In the genomic region with DNA sequence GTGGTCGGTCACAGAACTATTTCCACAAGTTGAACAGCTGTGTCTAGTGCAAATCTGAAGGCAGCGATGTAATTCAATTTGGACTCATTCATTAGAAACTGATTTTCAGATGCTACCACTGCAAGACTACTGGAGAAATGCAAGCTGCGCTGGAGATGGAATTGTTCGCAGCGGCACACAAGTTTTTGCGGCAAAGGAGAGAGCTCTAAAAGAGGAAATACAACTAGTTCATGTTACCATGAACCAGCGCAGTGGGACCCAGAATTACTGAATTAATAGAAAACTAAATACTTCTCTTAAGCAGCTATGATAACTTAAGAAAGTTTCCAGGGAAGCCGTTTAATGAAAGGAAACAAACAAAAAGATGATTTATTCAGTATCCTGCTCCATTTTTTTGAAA, we compare ENCODE assay signal across 9 cellular contexts. TPM values are rescaled to one million over a fixed set of nuclear protein-coding genes. Genes with fewer than 3 reads are reported as not detected.
A peak's percentile ranks its signal among the peaks of the same experiment; 100 is the strongest.
DNase-seq lines count a peak whose midpoint lies in the region; ATAC-seq, FAIRE-seq and TF ChIP-seq lines count a peak whose summit lies in the region.
"Had no signal": no experiment of that assay in that cellular context is flagged by ENCODE, and none has a peak within 500 bp of the region (broad histone marks: within the 10 kb centered on the region; RNA-seq: fewer than 3 reads in every experiment).

No MANE protein-coding gene starts in this region.

- H2AFZ ChIP-seq in PC-3 (ENCODE audit: low read length), result no peak overlapping the region

- intact Hi-C loops in PC-3 (cut with micrococcal nuclease) (loop anchor here (5.0 kb wide), 1 partner anchor 41 kb away; no protein-coding TSS in a partner anchor), esophagus muscularis mucosa (cut with DNase I) (loop anchor here (5.0 kb wide), 1 partner anchor 106 kb away; no protein-coding TSS in a partner anchor), psoas muscle (cut with DNase I) (loop anchor here in 1 of 2 donors (2.0 to 10.0 kb wide), 4 partner anchors 51 to 354 kb away; no protein-coding TSS in a partner anchor)

- no peaks in the 10 kb centered on the region for H3K36me3 ChIP-seq in PC-3 (ENCODE audit: low read depth, low read length)
- no peaks in the 10 kb centered on the region for H3K36me3 ChIP-seq in esophagus muscularis mucosa
- H3K36me3 ChIP-seq in psoas muscle (ENCODE audit: insufficient read depth in 1 of 2, low read depth in 1 of 2), result no peaks in the 10 kb centered on the region

- no peaks in the 10 kb centered on the region for H3K9me2 ChIP-seq in PC-3 (replicated peaks; ENCODE audit: low read length)

- CTCF ChIA-PET in PC-3 (lab: Charles Lee), result no interaction called here

- H3K9me3 ChIP-seq in PC-3 (ENCODE audit: low read length), result no peaks in the 10 kb centered on the region
- H3K9me3 ChIP-seq in esophagus muscularis mucosa, result no peaks in the 10 kb centered on the region
- H3K9me3 ChIP-seq in psoas muscle, result no peaks in the 10 kb centered on the region

- H3K27me3 ChIP-seq in PC-3 (ENCODE audit: low read length) (no peaks in the 10 kb centered on the region), esophagus muscularis mucosa (no peaks in the 10 kb centered on the region), psoas muscle (ENCODE audit: insufficient read depth in 3 of 3, low read length in 2 of 3) (no peaks in the 10 kb centered on the region)

- TF ChIP-seq POLR2A in GM12892 (IDR thresholded peaks at IDR 0.05; ENCODE audit: low read depth, low read length) (no peak), esophagus muscularis mucosa (IDR thresholded peaks at IDR 0.05; ENCODE audit: low read depth) (no peak)

- no peak for TF ChIP-seq CTCF in PC-3 (conservative IDR thresholded peaks at IDR 0.05; ENCODE audit: low read depth, low read length)
- TF ChIP-seq CTCF in esophagus muscularis mucosa (IDR thresholded peaks at IDR 0.05), result no peak
- TF ChIP-seq CTCF in psoas muscle (IDR thresholded peaks at IDR 0.05), result no peak

- peaks cover 49% of the 10 kb centered on the region for H4K20me1 ChIP-seq in PC-3 (ENCODE audit: low read length)

- peaks cover 62% of the 10 kb centered on the region for H3K79me2 ChIP-seq in PC-3 (ENCODE audit: low read length)

- TSS peak; percentile 49 for BruUV-seq in PC-3 (replicated peaks; lab: Mats Ljungman, UMichigan)

- POLR2A ChIA-PET in PC-3 (lab: Charles Lee; ENCODE audit: unreplicated experiment), result no interaction called here

- H3K4me3 ChIP-seq in PC-3 (ENCODE audit: low read length) (peak overlapping the region; percentile 91), esophagus muscularis mucosa (peak overlapping the region; percentile 72 to 91 (median 87)), psoas muscle (peak overlapping the region; percentile 90)

- peak; percentile 77 for FAIRE-seq in GM12892 (lab: Jason Lieb, UNC)

- H3K9ac ChIP-seq in PC-3 (ENCODE audit: low read length), result peak overlapping the region; percentile 62

- TF ChIP-seq EP300 in esophagus muscularis mucosa (IDR thresholded peaks at IDR 0.05), result no peak

- 4% methylated on average over 8 of the region's 8 CpGs for WGBS in esophagus muscularis mucosa
- 6 to 22% (median 8%) methylated on average over 8 of the region's 8 CpGs for WGBS in psoas muscle, 3 donors

- peak overlapping the region; percentile 92 for H3K4me2 ChIP-seq in PC-3 (ENCODE audit: low read length)

- DNase-seq in GM12892 (ENCODE audit: insufficient read length) (no peak), PC-3 (no peak), esophagus muscularis mucosa (ENCODE audit: extremely low spot score) (no peak), psoas muscle (no peak), HK-2 (ENCODE audit: unreplicated experiment) (no peak)
- DNase-seq in stimulated activated CD4-positive, alpha-beta T cell treated with anti-CD3 and anti-CD28 coated beads, Interleukin-2, amount 100 ng/mL, for 48 hours, result no peak
- DNase-seq: NCI-H2227 treated with DMSO at 0.1 percent for 48 hours had no signal

- no peaks in the 10 kb centered on the region for H3F3A ChIP-seq in PC-3 (ENCODE audit: low read length, unreplicated experiment)

- H3K27ac ChIP-seq in PC-3 (ENCODE audit: low read length) (no peak overlapping the region), esophagus muscularis mucosa (replicated peaks in 1 of 4) (no peak overlapping the region), psoas muscle (no peak overlapping the region)

- ATAC-seq in PC-3 (no peak), psoas muscle (no peak), HG02588 (IDR thresholded peaks at IDR 0.05; ENCODE audit: unreplicated experiment) (no peak), HG03378 (IDR thresholded peaks at IDR 0.05; ENCODE audit: unreplicated experiment) (no peak)

- H3K4me1 ChIP-seq in PC-3 (ENCODE audit: insufficient read depth, low read length) (peaks cover 17% of the 10 kb centered on the region), esophagus muscularis mucosa (peaks cover 52 to 62% (median 60%) of the 10 kb centered on the region in 4 donors), psoas muscle (peaks cover 51% of the 10 kb centered on the region)

RNA-seq across cellular contexts. Expression of a gene that starts 1.9 kb away (rescaled TPM):
- 17.0 TPM for polyA plus RNA-seq in GM12892 (2012; ENCODE audit: missing spikeins)
- total RNA-seq in PC-3 (2014; rRNA removed), result 21.9 and 23.6 TPM in 2 replicates
- total RNA-seq in esophagus muscularis mucosa, result 100 to 1,000 TPM in 1 of 4 donors, 10 to 100 TPM in 3; 48.2 to 112 (median 74.9) TPM
- 10 to 100 TPM; 44.1 to 54.9 (median 50.8) TPM for total RNA-seq in psoas muscle
- 10 to 100 TPM in 2 of 3 donors, 1 to 10 TPM in 1; 7.1 to 31.0 (median 10.1) TPM for polyA plus RNA-seq in psoas muscle
